10 cellular contexts compared by ENCODE assay signal in genomic region chr7:134686782-134687181, GRCh38. TPM values are rescaled to one million over a fixed set of nuclear protein-coding genes. Genes with fewer than 3 reads are reported as not detected.
DNase-seq lines count a peak whose midpoint lies in the region; ATAC-seq and TF ChIP-seq lines count a peak whose summit lies in the region.
"Had no signal": no experiment of that assay in that cellular context is flagged by ENCODE, and none has a peak within 500 bp of the region (broad histone marks: within the 10 kb centered on the region; RNA-seq: fewer than 3 reads in every experiment).

No MANE protein-coding gene starts in this region.

- TF ChIP-seq POLR2A in esophagus muscularis mucosa (IDR thresholded peaks at IDR 0.05; ENCODE audit: low read depth): no peak

- in situ Hi-C loops in GM23248 (cut with MboI): loop anchor here (10.0 to 25.0 kb wide), 2 partner anchors 276 to 588 kb away; no protein-coding TSS in a partner anchor

- H3K9me2 ChIP-seq in GM23248 (ENCODE audit: insufficient read depth): no peaks in the 10 kb centered on the region
- H3K9me2 ChIP-seq in PC-9 (ENCODE audit: insufficient read depth): no peaks in the 10 kb centered on the region

- no TSS peak for BruUV-seq in PC-9 (replicated peaks; lab: Mats Ljungman, UMichigan)

- H4K20me1 ChIP-seq in GM23248 (ENCODE audit: insufficient read depth) (no peaks in the 10 kb centered on the region), PC-9 (ENCODE audit: insufficient read depth) (no peaks in the 10 kb centered on the region)

- H3K4me3 ChIP-seq in GM23248: 0 out of 2 replicates have a peak overlapping the region, but pooled peaks have one; percentile 17
- no peak overlapping the region for H3K4me3 ChIP-seq in PC-9
- peak overlapping the region in 1 of 4 donors; percentile 13 for H3K4me3 ChIP-seq in esophagus muscularis mucosa

- peaks cover 17% of the 10 kb centered on the region; the same call in 1 of the 2 replicates for H3F3A ChIP-seq in GM23248 (ENCODE audit: insufficient read depth)
- no peaks in the 10 kb centered on the region for H3F3A ChIP-seq in PC-9 (ENCODE audit: insufficient read depth, low read depth)

- H3K27ac ChIP-seq in GM23248: no peak overlapping the region
- H3K27ac ChIP-seq in PC-9: no peak overlapping the region
- no peak overlapping the region for H3K27ac ChIP-seq in esophagus muscularis mucosa (replicated peaks in 1 of 4)

- H3K4me2 ChIP-seq in GM23248 (ENCODE audit: unreplicated experiment) (peak overlapping the region; percentile 52), PC-9 (no peak overlapping the region)

- POLR2A ChIA-PET in PC-9 (lab: Charles Lee; ENCODE audit: unreplicated experiment): interaction anchor here (0.6 to 0.7 kb wide), 3 partner anchors 41 to 159 kb away, joined by 3 to 4 read pairs (median 3); no protein-coding TSS in a partner anchor

- H3K9ac ChIP-seq in GM23248: no peak overlapping the region

- H3K36me3 ChIP-seq in GM23248 (ENCODE audit: low read depth) (no peaks in the 10 kb centered on the region), PC-9 (ENCODE audit: low read depth) (no peaks in the 10 kb centered on the region), esophagus muscularis mucosa (no peaks in the 10 kb centered on the region)

- H3K27me3 ChIP-seq in GM23248 (replicated peaks; ENCODE audit: insufficient read depth) (no peaks in the 10 kb centered on the region), PC-9 (ENCODE audit: insufficient read depth, low read depth) (no peaks in the 10 kb centered on the region), esophagus muscularis mucosa (no peaks in the 10 kb centered on the region)

- 13% methylated on average over 6 of the region's 6 CpGs for WGBS in GM23248 (ENCODE audit: low coverage in 1 of 2, low lambda C conversion rate in 2 of 2, missing lambda C conversion rate in 2 of 2), 2 experiments
- WGBS in esophagus muscularis mucosa: 34% methylated on average over 6 of the region's 6 CpGs

- H2AFZ ChIP-seq in GM23248 (peak overlapping the region; percentile 55), PC-9 (no peak overlapping the region)

- H3K9me3 ChIP-seq in GM23248 (ENCODE audit: low read depth) (no peaks in the 10 kb centered on the region), PC-9 (ENCODE audit: insufficient read depth, low read depth) (no peaks in the 10 kb centered on the region), esophagus muscularis mucosa (no peaks in the 10 kb centered on the region)

- intact Hi-C loops in PC-9 (cut with micrococcal nuclease; ENCODE audit: unreplicated experiment) (loop anchor here (1.0 to 10.0 kb wide), 3 partner anchors 254 to 588 kb away; no protein-coding TSS in a partner anchor), esophagus muscularis mucosa (cut with DNase I) (loop anchor here (2.0 to 10.0 kb wide), 2 partner anchors 484 to 568 kb away; partner anchors contain the start of gene CYREN)

- DNase-seq in GM23248 (peak; percentile 66), PC-9 (no peak), esophagus muscularis mucosa (ENCODE audit: extremely low spot score) (no peak), pons (ENCODE audit: low spot score) (peak; percentile 41), SHP77 treated with DMSO at 0.1 percent for 48 hours (lab: John Stamatoyannopoulos, UW) (no peak), NCI-H1105 (lab: John Stamatoyannopoulos, UW) (no peak)
- DNase-seq: activated CD8-positive, alpha-beta memory T cell treated with anti-CD3 and anti-CD28 coated beads, Interleukin-2, amount 50 U/mL, for 48 hours; endodermal cell had no signal

- TF ChIP-seq CTCF in PC-9 (conservative IDR thresholded peaks at IDR 0.05) (peak; percentile 68), esophagus muscularis mucosa (IDR thresholded peaks at IDR 0.05) (peak; percentile 51 to 58 (median 53))

- no peak for TF ChIP-seq EP300 in esophagus muscularis mucosa (IDR thresholded peaks at IDR 0.05)

- ATAC-seq in HG02678 (IDR thresholded peaks at IDR 0.05; ENCODE audit: unreplicated experiment) (no peak), GM18873 (IDR thresholded peaks at IDR 0.05; ENCODE audit: low FRiP score, unreplicated experiment) (no peak)

- H3K4me1 ChIP-seq in GM23248 (ENCODE audit: insufficient read depth) (peaks cover 34% of the 10 kb centered on the region), PC-9 (replicated peaks; ENCODE audit: insufficient read depth) (no peaks in the 10 kb centered on the region), esophagus muscularis mucosa (peaks cover 11 to 43% (median 38%) of the 10 kb centered on the region in 4 donors)

- CTCF ChIA-PET in PC-9 (lab: Charles Lee): interaction anchor here (0.6 to 1.3 kb wide), 5 partner anchors 9 to 478 kb away, joined by 3 to 10 read pairs (median 4); no protein-coding TSS in a partner anchor

- H3K79me2 ChIP-seq in GM23248 (ENCODE audit: insufficient read depth) (no peaks in the 10 kb centered on the region), PC-9 (ENCODE audit: low read depth) (no peaks in the 10 kb centered on the region)

RNA-seq across cellular contexts. Expression of gene BPGM, which starts 40.1 kb away (rescaled TPM):
- 33.3 and 37.4 TPM in 2 replicates for total RNA-seq in GM23248 (2014; rRNA removed; shearing (Covaris generic))
- 41.3 and 41.6 TPM in 2 replicates for polyA plus RNA-seq in GM23248 (2016; fragmentation: Nextera tagmentation; extraction: Ambion mirVana)
- 18.5 and 24.6 TPM in 2 replicates for total RNA-seq in PC-9 (2021)
- 10 to 100 TPM; 19.1 to 29.4 (median 22.7) TPM for total RNA-seq in esophagus muscularis mucosa

Comparison
In these comparisons a context has a peak if more than half of its experiments do, and no peak if none do; other contexts are left out.
1. DNase-seq: peak in GM23248 (single experiment) and pons (single experiment); none in PC-9 (0 of 2), esophagus muscularis mucosa (single experiment), SHP77 treated with DMSO at 0.1 percent for 48 hours (single experiment) and NCI-H1105 (single experiment).